ENCODE assay signal across 8 cellular contexts in genomic region chr18:49021433-49022129, GRCh38.
DNase-seq lines count a peak whose midpoint lies in the region; ATAC-seq and TF ChIP-seq lines count a peak whose summit lies in the region.

No MANE protein-coding gene starts in this region.

- H4K20me1 ChIP-seq in GM23248 (ENCODE audit: insufficient read depth) (no peaks in the 10 kb centered on the region), PC-3 (ENCODE audit: low read length) (no peaks in the 10 kb centered on the region)

- WGBS in GM23248 (ENCODE audit: low coverage in 1 of 2, low lambda C conversion rate in 2 of 2, missing lambda C conversion rate in 2 of 2), 2 experiments, result 70 to 73% methylated on average over 17 to 18 of the region's 18 CpGs

- in situ Hi-C loops in GM23248 (cut with MboI) (no loop called here), astrocyte of the spinal cord (cut with HindIII; ENCODE audit: low sequenced_read_pairs) (no loop called here)

- H3K4me3 ChIP-seq in GM23248, result no peak overlapping the region
- peak overlapping the region; percentile 55 for H3K4me3 ChIP-seq in PC-3 (ENCODE audit: low read length)
- no peak overlapping the region for H3K4me3 ChIP-seq in astrocyte of the spinal cord (ENCODE audit: low read depth, low read length)
- H3K4me3 ChIP-seq in kidney epithelial cell (ENCODE audit: low read depth, low read length), result no peak overlapping the region

- H3F3A ChIP-seq in GM23248 (ENCODE audit: insufficient read depth) (no peaks in the 10 kb centered on the region), PC-3 (ENCODE audit: low read length, unreplicated experiment) (no peaks in the 10 kb centered on the region)

- H3K79me2 ChIP-seq in GM23248 (ENCODE audit: insufficient read depth), result no peaks in the 10 kb centered on the region
- no peaks in the 10 kb centered on the region for H3K79me2 ChIP-seq in PC-3 (ENCODE audit: low read length)

- H3K4me1 ChIP-seq in GM23248 (ENCODE audit: insufficient read depth), result peaks cover 10% of the 10 kb centered on the region
- peaks cover 14% of the 10 kb centered on the region for H3K4me1 ChIP-seq in PC-3 (ENCODE audit: insufficient read depth, low read length)

- no peak overlapping the region for H3K9ac ChIP-seq in GM23248
- H3K9ac ChIP-seq in PC-3 (ENCODE audit: low read length), result peak overlapping the region; percentile 57

- POLR2A ChIA-PET in PC-3 (lab: Charles Lee; ENCODE audit: unreplicated experiment), result no interaction called here

- TF ChIP-seq CTCF in PC-3 (conservative IDR thresholded peaks at IDR 0.05; ENCODE audit: low read depth, low read length) (peak; percentile 55), astrocyte of the spinal cord (IDR thresholded peaks at IDR 0.05; ENCODE audit: low read depth, low read length) (peak; percentile 60), kidney epithelial cell (IDR thresholded peaks at IDR 0.05; ENCODE audit: insufficient read depth, low read length, poor library complexity, severe bottlenecking) (peak; percentile 34)

- intact Hi-C loops in PC-3 (cut with micrococcal nuclease), result no loop called here

- no peak overlapping the region for H2AFZ ChIP-seq in GM23248
- H2AFZ ChIP-seq in PC-3 (ENCODE audit: low read length), result 0 out of 2 replicates have a peak overlapping the region, but pooled peaks have one; percentile 30

- H3K9me2 ChIP-seq in GM23248 (ENCODE audit: insufficient read depth) (no peaks in the 10 kb centered on the region), PC-3 (replicated peaks; ENCODE audit: low read length) (no peaks in the 10 kb centered on the region)

- CTCF ChIA-PET in PC-3 (lab: Charles Lee), result interaction anchor here (0.5 to 0.7 kb wide), 2 partner anchors 23 to 25 kb away, joined by 3 read pairs; no protein-coding TSS in a partner anchor

- H3K4me2 ChIP-seq in GM23248 (ENCODE audit: unreplicated experiment) (no peak overlapping the region), PC-3 (ENCODE audit: low read length) (peak overlapping the region; percentile 74)

- no TSS peak for BruUV-seq in PC-3 (replicated peaks; lab: Mats Ljungman, UMichigan)

- no peaks in the 10 kb centered on the region for H3K36me3 ChIP-seq in GM23248 (ENCODE audit: low read depth)
- H3K36me3 ChIP-seq in PC-3 (ENCODE audit: low read depth, low read length), result no peaks in the 10 kb centered on the region
- no peaks in the 10 kb centered on the region for H3K36me3 ChIP-seq in kidney epithelial cell (ENCODE audit: control insufficient read depth, insufficient read depth, low read length)

- H3K9me3 ChIP-seq in GM23248 (ENCODE audit: low read depth), result no peaks in the 10 kb centered on the region
- H3K9me3 ChIP-seq in PC-3 (ENCODE audit: low read length), result no peaks in the 10 kb centered on the region

- no peaks in the 10 kb centered on the region for H3K27me3 ChIP-seq in GM23248 (replicated peaks; ENCODE audit: insufficient read depth)
- H3K27me3 ChIP-seq in PC-3 (ENCODE audit: low read length), result no peaks in the 10 kb centered on the region
- H3K27me3 ChIP-seq in kidney epithelial cell (ENCODE audit: control insufficient read depth, insufficient read depth, low read length), result no peaks in the 10 kb centered on the region

- ATAC-seq in PC-3, result peak; percentile 69

- DNase-seq in Ammon's horn (ENCODE audit: low spot score), result peak; percentile 34
- peak; percentile 61 for DNase-seq in GM23248
- DNase-seq in PC-3, result peak; percentile 73
- DNase-seq in astrocyte of the spinal cord (ENCODE audit: low read depth, low spot score), result peak; percentile 20
- no peak for DNase-seq in kidney epithelial cell (ENCODE audit: low read depth)
- DNase-seq in stimulated activated CD8-positive, alpha-beta memory T cell treated with anti-CD3 and anti-CD28 coated beads, Interleukin-4, amount 100 ng/mL, for 24 hours (ENCODE audit: low read depth), result peak; percentile 44
- no peak for DNase-seq in NCI-H1417 treated with DMSO at 0.1 percent for 48 hours (lab: John Stamatoyannopoulos, UW)
- DNase-seq in cerebellar nuclear complex (lab: John Stamatoyannopoulos, UW), result no peak

- no peak overlapping the region for H3K27ac ChIP-seq in GM23248
- H3K27ac ChIP-seq in PC-3 (ENCODE audit: low read length), result peak overlapping the region; percentile 44

Comparison
In these comparisons a context has a peak if more than half of its experiments do, and no peak if none do; other contexts are left out.
1. DNase-seq: peak in Ammon's horn (single experiment), GM23248 (single experiment), PC-3 (single experiment), astrocyte of the spinal cord (single experiment) and stimulated activated CD8-positive, alpha-beta memory T cell treated with anti-CD3 and anti-CD28 coated beads, Interleukin-4, amount 100 ng/mL, for 24 hours (single experiment); none in kidney epithelial cell (single experiment), NCI-H1417 treated with DMSO at 0.1 percent for 48 hours (single experiment) and cerebellar nuclear complex (0 of 2).
2. Peak in every context shown above with its lines, with median percentiles within 50 percentile points of each other: CTCF ChIP-seq.